In genomic region chr7:66654275-66655112, GRCh38 we compare ENCODE assay signal across 1 cellular context.
TF ChIP-seq lines count a peak whose summit lies in the region.

No MANE protein-coding gene starts in this region.

TF ChIP-seq in K562, 482 proteins besides CTCF, POLR2A, EP300 and RAD21 (continued from another document and continues in another):
- TF ChIP-seq ZNF318 (IDR thresholded peaks at IDR 0.05; ENCODE audit: borderline replicate concordance in 1 of 2, low read depth in 1 of 2) (no peak), SREBF1 (IDR thresholded peaks at IDR 0.05; ENCODE audit: borderline replicate concordance, low read depth, low read length) (no peak), POLR2AphosphoS5 (IDR thresholded peaks at IDR 0.05; ENCODE audit: control insufficient read depth, insufficient read depth, low read depth, low read length) (peak; percentile 92), HBP1 (CRISPR knock-in tag; IDR thresholded peaks at IDR 0.05) (no peak), HOMEZ (CRISPR knock-in tag; IDR thresholded peaks at IDR 0.05) (no peak), TFAM (CRISPR knock-in tag; conservative IDR thresholded peaks at IDR 0.05) (no peak), PML (IDR thresholded peaks at IDR 0.05; ENCODE audit: low read length) (peak; percentile 85), PATZ1 (CRISPR knock-in tag; IDR thresholded peaks at IDR 0.05; ENCODE audit: borderline replicate concordance) (no peak), ZNF217 (CRISPR knock-in tag; IDR thresholded peaks at IDR 0.05) (no peak), XRCC4 (IDR thresholded peaks at IDR 0.05; ENCODE audit: extremely low read depth, insufficient read depth, insufficient read length) (no peak), RBM15 (IDR thresholded peaks at IDR 0.05; ENCODE audit: insufficient read depth, low read length) (no peak), ZNF609 (CRISPR knock-in tag; IDR thresholded peaks at IDR 0.05; ENCODE audit: borderline replicate concordance) (no peak; the same call in 1 of the 2 replicates), FOXA3 (CRISPR knock-in tag; conservative IDR thresholded peaks at IDR 0.05 in 1 of 2, IDR thresholded peaks at IDR 0.05 in 1 of 2) (peak in 1 of 2 experiments; percentile 77; a peak in 1 of 4 replicates), TAF9B (IDR thresholded peaks at IDR 0.05; ENCODE audit: partially characterized antibody) (peak; percentile 84), CTCFL (IDR thresholded peaks at IDR 0.05; ENCODE audit: borderline replicate concordance, insufficient read depth, low read depth, low read length, poor library complexity, severe bottlenecking) (no peak), ZNF408 (CRISPR knock-in tag; IDR thresholded peaks at IDR 0.05; ENCODE audit: low read depth) (no peak), SMARCC2 (IDR thresholded peaks at IDR 0.05; ENCODE audit: low read depth) (no peak), MAFG (tag; conservative IDR thresholded peaks at IDR 0.05) (no peak), THAP7 (CRISPR knock-in tag; IDR thresholded peaks at IDR 0.05) (0 out of 2 replicates have a peak, but pooled peaks have one; percentile 9), DPF2 (IDR thresholded peaks at IDR 0.05) (no peak), NFE2 (IDR thresholded peaks at IDR 0.05; ENCODE audit: low read depth) (no peak), MEF2A (IDR thresholded peaks at IDR 0.05; ENCODE audit: control insufficient read depth, low read depth, low read length) (no peak), POLR2AphosphoS2 (IDR thresholded peaks at IDR 0.05; ENCODE audit: low read length) (peak; percentile 90; the same call in 1 of the 2 replicates), VEZF1 (CRISPR knock-in tag; IDR thresholded peaks at IDR 0.05) (peak; percentile 83), NKRF (IDR thresholded peaks at IDR 0.05; ENCODE audit: borderline replicate concordance) (peak; percentile 73; the same call in 1 of the 2 replicates), PTBP1 (IDR thresholded peaks at IDR 0.05; ENCODE audit: low read depth, low read length) (no peak)
